In the genomic region with DNA sequence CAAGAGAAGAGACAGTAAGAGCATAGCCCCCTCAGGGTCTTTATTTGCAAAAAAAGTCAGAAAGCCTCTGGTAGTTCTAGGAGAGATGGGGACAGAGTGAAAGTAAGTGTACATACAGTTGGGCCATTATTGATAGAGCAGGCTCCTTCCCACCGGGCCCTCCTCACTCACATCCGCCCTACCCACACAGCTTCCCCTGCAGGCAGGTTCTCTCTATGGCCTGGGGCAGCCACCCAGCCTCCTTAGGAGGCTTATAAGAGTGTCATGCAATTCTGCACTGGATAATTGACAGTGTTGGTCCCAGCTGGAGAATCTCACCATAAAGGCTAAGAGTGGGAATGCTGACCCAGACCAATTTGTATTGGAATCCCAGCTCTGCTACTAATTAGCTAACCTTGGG, we compare ENCODE assay signal across 15 cellular contexts. TPM values are rescaled to one million over a fixed set of nuclear protein-coding genes. Genes with fewer than 3 reads are reported as not detected.
DNase-seq lines count a peak whose midpoint lies in the region; ATAC-seq and TF ChIP-seq lines count a peak whose summit lies in the region.
"Had no signal": no experiment of that assay in that cellular context is flagged by ENCODE, and none has a peak within 500 bp of the region (broad histone marks: within the 10 kb centered on the region; RNA-seq: fewer than 3 reads in every experiment).

No MANE protein-coding gene starts in this region.

- H3K9me3 Mint-ChIP-seq in activated CD4-positive, alpha-beta T cell treated with anti-CD3 and anti-CD28 coated beads, Interleukin-2, amount 10 ng/mL, durations not matched to agents 24 days and 14 days, result no peaks in the 10 kb centered on the region
- no peaks in the 10 kb centered on the region for H3K9me3 Mint-ChIP-seq in activated CD4-positive, alpha-beta T cell treated with anti-CD3 and anti-CD28 coated beads, Interleukin-2, amount 10 ng/mL, durations not matched to agents 7 days and 5 days
- H3K9me3 Mint-ChIP-seq in mesothelial cell of epicardium (no peaks in the 10 kb centered on the region), osteocyte (ENCODE audit: unreplicated experiment) (no peaks in the 10 kb centered on the region)
- H3K9me3 Mint-ChIP-seq in activated CD4-positive, alpha-beta memory T cell treated with anti-CD3 and anti-CD28 coated beads for 36 hours, result no peaks in the 10 kb centered on the region
- H3K9me3 Mint-ChIP-seq: CD4-positive, alpha-beta T cell had no signal

- H3K27ac Mint-ChIP-seq in activated CD4-positive, alpha-beta T cell treated with anti-CD3 and anti-CD28 coated beads, Interleukin-2, amount 10 ng/mL, durations not matched to agents 24 days and 14 days, result no peak overlapping the region
- H3K27ac Mint-ChIP-seq in activated CD4-positive, alpha-beta T cell treated with anti-CD3 and anti-CD28 coated beads, Interleukin-2, amount 10 ng/mL, durations not matched to agents 7 days and 5 days, result no peak overlapping the region
- H3K27ac Mint-ChIP-seq in mesothelial cell of epicardium (peak overlapping the region; percentile 7), osteocyte (ENCODE audit: unreplicated experiment) (no peak overlapping the region)
- H3K27ac Mint-ChIP-seq in activated CD4-positive, alpha-beta memory T cell treated with anti-CD3 and anti-CD28 coated beads for 36 hours, result no peak overlapping the region
- H3K27ac Mint-ChIP-seq: CD4-positive, alpha-beta T cell had no signal

- H3K36me3 Mint-ChIP-seq in activated CD4-positive, alpha-beta T cell treated with anti-CD3 and anti-CD28 coated beads, Interleukin-2, amount 10 ng/mL, durations not matched to agents 24 days and 14 days (ENCODE audit: low read depth), result no peaks in the 10 kb centered on the region
- no peaks in the 10 kb centered on the region for H3K36me3 Mint-ChIP-seq in activated CD4-positive, alpha-beta T cell treated with anti-CD3 and anti-CD28 coated beads, Interleukin-2, amount 10 ng/mL, durations not matched to agents 7 days and 5 days (ENCODE audit: low read depth)
- no peaks in the 10 kb centered on the region for H3K36me3 Mint-ChIP-seq in mesothelial cell of epicardium
- no peaks in the 10 kb centered on the region for H3K36me3 Mint-ChIP-seq in osteocyte (ENCODE audit: unreplicated experiment)
- H3K36me3 Mint-ChIP-seq in activated CD4-positive, alpha-beta memory T cell treated with anti-CD3 and anti-CD28 coated beads for 36 hours, result no peaks in the 10 kb centered on the region

- no peak for TF ChIP-seq CTCF in mesothelial cell of epicardium (IDR thresholded peaks at IDR 0.05; ENCODE audit: unreplicated experiment)
- no peak for TF ChIP-seq CTCF in osteocyte (IDR thresholded peaks at IDR 0.05)

- H3K4me3 Mint-ChIP-seq in activated CD4-positive, alpha-beta T cell treated with anti-CD3 and anti-CD28 coated beads, Interleukin-2, amount 10 ng/mL, durations not matched to agents 24 days and 14 days, result no peak overlapping the region
- no peak overlapping the region for H3K4me3 Mint-ChIP-seq in activated CD4-positive, alpha-beta T cell treated with anti-CD3 and anti-CD28 coated beads, Interleukin-2, amount 10 ng/mL, durations not matched to agents 7 days and 5 days
- H3K4me3 Mint-ChIP-seq in mesothelial cell of epicardium, result no peak overlapping the region
- H3K4me3 Mint-ChIP-seq in osteocyte (ENCODE audit: unreplicated experiment), result no peak overlapping the region
- no peak overlapping the region for H3K4me3 Mint-ChIP-seq in activated CD4-positive, alpha-beta memory T cell treated with anti-CD3 and anti-CD28 coated beads for 36 hours
- H3K4me3 Mint-ChIP-seq: CD4-positive, alpha-beta T cell had no signal

- CTCF ChIA-PET in activated CD4-positive, alpha-beta T cell treated with anti-CD3 and anti-CD28 coated beads, Interleukin-2, amount 10 ng/mL, durations not matched to agents 7 days and 5 days (lab: Charles Lee), result interaction anchor here (1.0 kb wide), 1 partner anchor 16 kb away, joined by 3 read pairs; no protein-coding TSS in a partner anchor
- CTCF ChIA-PET in activated CD4-positive, alpha-beta memory T cell treated with anti-CD3 and anti-CD28 coated beads for 36 hours (lab: Charles Lee), result interaction anchor here (1.7 kb wide), 1 partner anchor 15 kb away, joined by 5 read pairs; no protein-coding TSS in a partner anchor

- DNase-seq in activated CD4-positive, alpha-beta T cell treated with anti-CD3 and anti-CD28 coated beads, Interleukin-2, amount 10 ng/mL, durations not matched to agents 24 days and 14 days, result peak; percentile 48
- DNase-seq in activated CD4-positive, alpha-beta T cell treated with anti-CD3 and anti-CD28 coated beads, Interleukin-2, amount 10 ng/mL, durations not matched to agents 7 days and 5 days, result no peak
- no peak for DNase-seq in mesothelial cell of epicardium (ENCODE audit: low spot score in 2 of 2, unreplicated experiment in 2 of 2)
- DNase-seq in osteocyte (ENCODE audit: extremely low spot score, unreplicated experiment), result peak; percentile 49
- no peak for DNase-seq in activated CD4-positive, alpha-beta memory T cell treated with anti-CD3 and anti-CD28 coated beads for 36 hours
- DNase-seq in occipital lobe (lab: John Stamatoyannopoulos, UW), result no peak
- DNase-seq: AML-193; Caco-2; CD4-positive, alpha-beta T cell; GDM1; GOT3; H7 had no signal

- no peak for ATAC-seq in GM21825 (IDR thresholded peaks at IDR 0.05; ENCODE audit: unreplicated experiment)
- ATAC-seq: A549, HCT116 had no signal

- H3K27me3 Mint-ChIP-seq in activated CD4-positive, alpha-beta T cell treated with anti-CD3 and anti-CD28 coated beads, Interleukin-2, amount 10 ng/mL, durations not matched to agents 24 days and 14 days, result peaks cover 12% of the 10 kb centered on the region
- peaks cover 18% of the 10 kb centered on the region for H3K27me3 Mint-ChIP-seq in activated CD4-positive, alpha-beta T cell treated with anti-CD3 and anti-CD28 coated beads, Interleukin-2, amount 10 ng/mL, durations not matched to agents 7 days and 5 days
- H3K27me3 Mint-ChIP-seq in mesothelial cell of epicardium (ENCODE audit: low read depth), result peaks cover 37% of the 10 kb centered on the region
- H3K27me3 Mint-ChIP-seq in osteocyte (ENCODE audit: unreplicated experiment), result peaks cover 32% of the 10 kb centered on the region
- H3K27me3 Mint-ChIP-seq in activated CD4-positive, alpha-beta memory T cell treated with anti-CD3 and anti-CD28 coated beads for 36 hours, result peaks cover 2% of the 10 kb centered on the region

- no peaks in the 10 kb centered on the region for H3K4me1 Mint-ChIP-seq in activated CD4-positive, alpha-beta T cell treated with anti-CD3 and anti-CD28 coated beads, Interleukin-2, amount 10 ng/mL, durations not matched to agents 24 days and 14 days
- no peaks in the 10 kb centered on the region for H3K4me1 Mint-ChIP-seq in activated CD4-positive, alpha-beta T cell treated with anti-CD3 and anti-CD28 coated beads, Interleukin-2, amount 10 ng/mL, durations not matched to agents 7 days and 5 days
- peaks cover 18% of the 10 kb centered on the region for H3K4me1 Mint-ChIP-seq in mesothelial cell of epicardium
- peaks cover 7% of the 10 kb centered on the region for H3K4me1 Mint-ChIP-seq in osteocyte (ENCODE audit: unreplicated experiment)
- no peaks in the 10 kb centered on the region for H3K4me1 Mint-ChIP-seq in activated CD4-positive, alpha-beta memory T cell treated with anti-CD3 and anti-CD28 coated beads for 36 hours (ENCODE audit: low read depth)

- POLR2A ChIA-PET in activated CD4-positive, alpha-beta T cell treated with anti-CD3 and anti-CD28 coated beads, Interleukin-2, amount 10 ng/mL, durations not matched to agents 7 days and 5 days (lab: Charles Lee), result no interaction called here
- POLR2A ChIA-PET in activated CD4-positive, alpha-beta memory T cell treated with anti-CD3 and anti-CD28 coated beads for 36 hours (lab: Charles Lee), result no interaction called here

- intact Hi-C loops in activated CD4-positive, alpha-beta T cell treated with anti-CD3 and anti-CD28 coated beads, Interleukin-2, amount 10 ng/mL, durations not matched to agents 24 days and 14 days (cut with micrococcal nuclease), result no loop called here
- intact Hi-C loops in activated CD4-positive, alpha-beta memory T cell treated with anti-CD3 and anti-CD28 coated beads for 36 hours (cut with micrococcal nuclease), result no loop called here

RNA-seq across cellular contexts. Expression of a gene that starts 49.5 kb away (rescaled TPM):
- total RNA-seq in activated CD4-positive, alpha-beta T cell treated with anti-CD3 and anti-CD28 coated beads, Interleukin-2, amount 10 ng/mL, durations not matched to agents 24 days and 14 days, result 0.90 and 1.2 TPM in 2 replicates
- total RNA-seq in activated CD4-positive, alpha-beta T cell treated with anti-CD3 and anti-CD28 coated beads, Interleukin-2, amount 10 ng/mL, durations not matched to agents 7 days and 5 days, result 1 to 10 TPM; 3.5 to 4.3 TPM
- 14.9 to 15.4 TPM (median 15.0 TPM) in 3 replicates for total RNA-seq in mesothelial cell of epicardium
- 14.8 and 15.4 TPM in 2 replicates for total RNA-seq in osteocyte
- 1 to 10 TPM; 1.5 to 2.0 TPM for total RNA-seq in activated CD4-positive, alpha-beta memory T cell treated with anti-CD3 and anti-CD28 coated beads for 36 hours
- total RNA-seq in occipital lobe, result 27.0 TPM

Comparison
In these comparisons a context has a peak if more than half of its experiments do, and no peak if none do; other contexts are left out.
1. DNase-seq: peak in activated CD4-positive, alpha-beta T cell treated with anti-CD3 and anti-CD28 coated beads, Interleukin-2, amount 10 ng/mL, durations not matched to agents 24 days and 14 days (single experiment) and osteocyte (single experiment); none in activated CD4-positive, alpha-beta T cell treated with anti-CD3 and anti-CD28 coated beads, Interleukin-2, amount 10 ng/mL, durations not matched to agents 7 days and 5 days (single experiment), mesothelial cell of epicardium (0 of 2), activated CD4-positive, alpha-beta memory T cell treated with anti-CD3 and anti-CD28 coated beads for 36 hours (single experiment) and occipital lobe (single experiment).